25 cellular contexts compared by ENCODE assay signal in genomic region chr1:244113532-244114320, GRCh38.
A peak's percentile ranks its signal among the peaks of the same experiment; 100 is the strongest.
DNase-seq lines count a peak whose midpoint lies in the region; ATAC-seq and TF ChIP-seq lines count a peak whose summit lies in the region.
"Had no signal": no experiment of that assay in that cellular context is flagged by ENCODE, and none has a peak within 500 bp of the region (broad histone marks: within the 10 kb centered on the region; RNA-seq: fewer than 3 reads in every experiment).

No MANE protein-coding gene starts in this region.

- no peak for TF ChIP-seq CTCF in brain microvascular endothelial cell (IDR thresholded peaks at IDR 0.05; ENCODE audit: low read depth, low read length, missing control alignments)

- H3K4me3 ChIP-seq in brain microvascular endothelial cell (ENCODE audit: low read depth, low read length) = no peak overlapping the region
- H3K4me3 ChIP-seq: BLaER1, esophagus squamous epithelium, heart left ventricle, SK-N-MC, skin epidermis, uterus had no signal

- ATAC-seq in GM19467 (IDR thresholded peaks at IDR 0.05; ENCODE audit: unreplicated experiment) = no peak
- ATAC-seq: activated T-helper 17 cell treated with anti-CD3 and anti-CD28 coated beads, Interleukin-2, amount 50 U/mL, for 72 hours; heart left ventricle; naive thymus-derived CD8-positive, alpha-beta T cell had no signal

- peak overlapping the region; percentile 62 for H3K27ac ChIP-seq in brain microvascular endothelial cell
- H3K27ac ChIP-seq: BLaER1, esophagus squamous epithelium, heart left ventricle, SK-N-MC, skin epidermis, uterus had no signal

- no peaks in the 10 kb centered on the region for H3K27me3 ChIP-seq in brain microvascular endothelial cell (replicated peaks)
- H3K27me3 ChIP-seq: BLaER1, uterus had no signal

- in situ Hi-C loops in brain microvascular endothelial cell (cut with HindIII; ENCODE audit: low pct_ligation_motif_present, low sequenced_read_pairs) (no loop called here), KBM-7 (cut with MboI; ENCODE audit: low pct_unique_long_range_greater_than_20kb, low sequenced_read_pairs) (no loop called here)

- DNase-seq in EH (ENCODE audit: low read depth) = peak; percentile 98
- DNase-seq in M059J (ENCODE audit: low read depth) = peak; percentile 94
- DNase-seq in brain microvascular endothelial cell = peak; percentile 65
- peak; percentile 17 for DNase-seq in myocyte (ENCODE audit: low read depth)
- DNase-seq in KBM-7 = no peak
- no peak for DNase-seq in DMS 273 treated with DMSO at 0.1 percent for 48 hours (lab: John Stamatoyannopoulos, UW)
- no peak for DNase-seq in GM19240 (ENCODE audit: insufficient read length, low spot score)
- DNase-seq: activated CD4-positive, alpha-beta T cell treated with anti-CD3 and anti-CD28 coated beads for 1 hour; esophagus squamous epithelium; GOT3; heart left ventricle; mammary epithelial cell; naive thymus-derived CD8-positive, alpha-beta T cell; NCI-H187; NCI-H510A treated with DMSO at 0.1 percent for 48 hours; posterior cingulate gyrus; stimulated activated CD4-positive, alpha-beta T cell treated with anti-CD3 and anti-CD28 coated beads, Interleukin-4, amount 100 ng/mL, for 24 hours; substantia nigra; T1000; uterus had no signal

- no peaks in the 10 kb centered on the region for H3K36me3 ChIP-seq in brain microvascular endothelial cell (replicated peaks)
- H3K36me3 ChIP-seq: BLaER1, esophagus squamous epithelium, heart left ventricle, uterus had no signal

Comparison
In these comparisons a context has a peak if more than half of its experiments do, and no peak if none do; other contexts are left out.
1. DNase-seq: peak in EH (single experiment), M059J (single experiment), brain microvascular endothelial cell (single experiment) and myocyte (single experiment); none in KBM-7 (single experiment), DMS 273 treated with DMSO at 0.1 percent for 48 hours (single experiment) and GM19240 (single experiment).